In the genomic region with DNA sequence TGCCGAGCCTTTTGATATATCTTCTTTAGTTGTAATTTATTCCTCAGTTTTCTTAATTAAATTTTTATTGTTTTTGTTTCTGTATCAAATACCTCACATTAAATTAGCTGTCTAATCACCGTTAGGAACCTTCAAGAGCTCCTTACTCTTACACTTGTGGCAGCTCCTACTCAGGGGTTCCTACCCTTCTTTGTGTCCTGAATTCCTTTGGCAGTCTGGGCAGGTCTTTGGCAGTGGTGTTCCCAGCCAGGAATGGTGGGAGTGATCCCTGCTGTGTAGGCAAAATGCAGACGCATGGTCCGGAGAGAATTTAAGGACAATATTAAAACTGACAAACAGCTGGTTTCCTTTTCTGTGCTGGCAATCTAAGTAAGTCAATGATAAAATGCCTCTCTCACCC, we compare ENCODE assay signal across 24 cellular contexts.
"Had no signal": no experiment of that assay in that cellular context is flagged by ENCODE, and none has a peak within 500 bp of the region (broad histone marks: within the 10 kb centered on the region; RNA-seq: fewer than 3 reads in every experiment).

No MANE protein-coding gene starts in this region.

- H3K9me3 ChIP-seq: gastrocnemius medialis, pancreas, sigmoid colon, stomach, thyroid gland, vagina had no signal

- DNase-seq: cerebellar nuclear complex; dorsolateral prefrontal cortex; effector CD8-positive, alpha-beta T cell; endodermal cell; foreskin fibroblast; gastrocnemius medialis; head of caudate nucleus; hippocampal formation; left colon; mesenchymal stem cell; midbrain; naive thymus-derived CD8-positive, alpha-beta T cell; pancreas; sigmoid colon; stimulated activated CD4-positive, alpha-beta T cell treated with anti-CD3 and anti-CD28 coated beads, Interleukin-2, amount 100 ng/mL, for 24 hours; stimulated activated CD4-positive, alpha-beta T cell treated with anti-CD3 and anti-CD28 coated beads, Interleukin-4, amount 100 ng/mL, for 24 hours; stimulated activated naive CD4-positive, alpha-beta T cell treated with Interleukin-2 at 50 U/mL for 16 hours; stomach; thyroid gland had no signal

- H3K4me1 ChIP-seq: gastrocnemius medialis, pancreas, sigmoid colon, stomach, thyroid gland, vagina had no signal

- H3K27ac Mint-ChIP-seq: endodermal cell; naive thymus-derived CD8-positive, alpha-beta T cell; stimulated activated effector memory CD8-positive, alpha-beta T cell treated with anti-CD3 and anti-CD28 coated beads, Interleukin-12 subunit alpha, Interleukin-12 subunit beta, amount 100 ng/mL, for 72 hours had no signal

- H3K4me1 Mint-ChIP-seq: naive thymus-derived CD8-positive, alpha-beta T cell; stimulated activated effector memory CD8-positive, alpha-beta T cell treated with anti-CD3 and anti-CD28 coated beads, Interleukin-12 subunit alpha, Interleukin-12 subunit beta, amount 100 ng/mL, for 72 hours had no signal

- H3K27me3 ChIP-seq: dorsolateral prefrontal cortex, gastrocnemius medialis, pancreas, sigmoid colon, stomach, thyroid gland, vagina had no signal

- H3K4me3 Mint-ChIP-seq: endodermal cell; naive thymus-derived CD8-positive, alpha-beta T cell; stimulated activated effector memory CD8-positive, alpha-beta T cell treated with anti-CD3 and anti-CD28 coated beads, Interleukin-12 subunit alpha, Interleukin-12 subunit beta, amount 100 ng/mL, for 72 hours had no signal

- H3K36me3 ChIP-seq: gastrocnemius medialis, pancreas, sigmoid colon, stomach, thyroid gland, vagina had no signal

- H3K4me3 ChIP-seq: dorsolateral prefrontal cortex, gastrocnemius medialis, lung, pancreas, sigmoid colon, stomach, thyroid gland, vagina had no signal

- H3K9me3 Mint-ChIP-seq: endodermal cell; naive thymus-derived CD8-positive, alpha-beta T cell; stimulated activated effector memory CD8-positive, alpha-beta T cell treated with anti-CD3 and anti-CD28 coated beads, Interleukin-12 subunit alpha, Interleukin-12 subunit beta, amount 100 ng/mL, for 72 hours had no signal

- ATAC-seq: esophagus mucosa; gastrocnemius medialis; left colon; naive thymus-derived CD8-positive, alpha-beta T cell; pancreas; stimulated activated effector memory CD8-positive, alpha-beta T cell treated with anti-CD3 and anti-CD28 coated beads, Interleukin-12 subunit alpha, Interleukin-12 subunit beta, amount 100 ng/mL, for 72 hours had no signal

- H3K36me3 Mint-ChIP-seq: naive thymus-derived CD8-positive, alpha-beta T cell; stimulated activated effector memory CD8-positive, alpha-beta T cell treated with anti-CD3 and anti-CD28 coated beads, Interleukin-12 subunit alpha, Interleukin-12 subunit beta, amount 100 ng/mL, for 72 hours had no signal

- H3K27ac ChIP-seq: dorsolateral prefrontal cortex, epithelial cell of prostate, gastrocnemius medialis, pancreas, sigmoid colon, stomach, thyroid gland, vagina had no signal
